In the genomic region with DNA sequence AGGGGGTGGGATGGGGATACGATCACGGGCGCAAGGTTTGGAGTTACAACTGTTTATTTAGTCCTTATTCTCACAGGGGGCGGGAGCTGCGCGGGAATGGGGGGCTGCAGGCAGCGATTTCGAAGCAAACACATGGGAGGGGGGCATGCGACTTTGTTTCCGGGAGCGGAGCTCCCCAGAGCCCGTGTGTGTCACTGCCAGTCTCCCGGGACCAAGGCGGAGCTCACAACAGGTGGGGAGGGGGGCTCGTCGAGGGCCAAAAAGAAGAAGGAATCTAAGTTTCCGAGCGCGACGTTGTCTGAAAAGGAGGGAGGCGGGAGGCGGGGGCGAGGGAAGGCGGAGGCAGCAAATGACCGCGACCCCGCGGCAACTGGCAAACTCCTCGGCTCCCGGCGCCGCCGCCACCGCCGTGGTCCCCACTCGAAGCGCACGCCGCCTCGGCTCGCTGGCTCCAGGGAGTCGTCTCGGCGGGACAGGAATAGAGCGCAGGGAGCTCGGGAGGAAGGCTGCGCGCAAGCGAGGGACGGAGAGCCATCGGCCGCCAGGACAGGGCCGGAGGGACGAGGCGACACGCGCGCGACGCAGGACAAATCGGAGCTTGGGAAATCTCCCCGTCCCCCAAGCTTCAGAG, we compare ENCODE assay signal across 1 cellular context.
TF ChIP-seq lines count a peak whose summit lies in the region.

No MANE protein-coding gene starts in this region.

TF ChIP-seq in HepG2, 621 proteins besides CTCF, POLR2A, EP300 and RAD21 (continued from another document):
- TF ChIP-seq, protein P1, sequence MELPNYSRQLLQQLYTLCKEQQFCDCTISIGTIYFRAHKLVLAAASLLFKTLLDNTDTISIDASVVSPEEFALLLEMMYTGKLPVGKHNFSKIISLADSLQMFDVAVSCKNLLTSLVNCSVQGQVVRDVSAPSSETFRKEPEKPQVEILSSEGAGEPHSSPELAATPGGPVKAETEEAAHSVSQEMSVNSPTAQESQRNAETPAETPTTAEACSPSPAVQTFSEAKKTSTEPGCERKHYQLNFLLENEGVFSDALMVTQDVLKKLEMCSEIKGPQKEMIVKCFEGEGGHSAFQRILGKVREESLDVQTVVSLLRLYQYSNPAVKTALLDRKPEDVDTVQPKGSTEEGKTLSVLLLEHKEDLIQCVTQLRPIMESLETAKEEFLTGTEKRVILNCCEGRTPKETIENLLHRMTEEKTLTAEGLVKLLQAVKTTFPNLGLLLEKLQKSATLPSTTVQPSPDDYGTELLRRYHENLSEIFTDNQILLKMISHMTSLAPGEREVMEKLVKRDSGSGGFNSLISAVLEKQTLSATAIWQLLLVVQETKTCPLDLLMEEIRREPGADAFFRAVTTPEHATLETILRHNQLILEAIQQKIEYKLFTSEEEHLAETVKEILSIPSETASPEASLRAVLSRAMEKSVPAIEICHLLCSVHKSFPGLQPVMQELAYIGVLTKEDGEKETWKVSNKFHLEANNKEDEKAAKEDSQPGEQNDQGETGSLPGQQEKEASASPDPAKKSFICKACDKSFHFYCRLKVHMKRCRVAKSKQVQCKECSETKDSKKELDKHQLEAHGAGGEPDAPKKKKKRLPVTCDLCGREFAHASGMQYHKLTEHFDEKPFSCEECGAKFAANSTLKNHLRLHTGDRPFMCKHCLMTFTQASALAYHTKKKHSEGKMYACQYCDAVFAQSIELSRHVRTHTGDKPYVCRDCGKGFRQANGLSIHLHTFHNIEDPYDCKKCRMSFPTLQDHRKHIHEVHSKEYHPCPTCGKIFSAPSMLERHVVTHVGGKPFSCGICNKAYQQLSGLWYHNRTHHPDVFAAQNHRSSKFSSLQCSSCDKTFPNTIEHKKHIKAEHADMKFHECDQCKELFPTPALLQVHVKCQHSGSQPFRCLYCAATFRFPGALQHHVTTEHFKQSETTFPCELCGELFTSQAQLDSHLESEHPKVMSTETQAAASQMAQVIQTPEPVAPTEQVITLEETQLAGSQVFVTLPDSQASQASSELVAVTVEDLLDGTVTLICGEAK (IDR thresholded peaks at IDR 0.05), result no peak
- TF ChIP-seq, protein P1 (CRISPR knock-in tag; IDR thresholded peaks at IDR 0.05), result peak; percentile 35; the same call in 1 of the 2 replicates
- TF ChIP-seq, protein P2, sequence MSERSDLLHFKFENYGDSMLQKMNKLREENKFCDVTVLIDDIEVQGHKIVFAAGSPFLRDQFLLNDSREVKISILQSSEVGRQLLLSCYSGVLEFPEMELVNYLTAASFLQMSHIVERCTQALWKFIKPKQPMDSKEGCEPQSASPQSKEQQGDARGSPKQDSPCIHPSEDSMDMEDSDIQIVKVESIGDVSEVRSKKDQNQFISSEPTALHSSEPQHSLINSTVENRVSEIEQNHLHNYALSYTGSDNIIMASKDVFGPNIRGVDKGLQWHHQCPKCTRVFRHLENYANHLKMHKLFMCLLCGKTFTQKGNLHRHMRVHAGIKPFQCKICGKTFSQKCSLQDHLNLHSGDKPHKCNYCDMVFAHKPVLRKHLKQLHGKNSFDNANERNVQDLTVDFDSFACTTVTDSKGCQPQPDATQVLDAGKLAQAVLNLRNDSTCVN (CRISPR knock-in tag; IDR thresholded peaks at IDR 0.05; ENCODE audit: borderline replicate concordance), result peak; percentile 49; the same call in 1 of the 2 replicates
- TF ChIP-seq JUNB (CRISPR knock-in tag; IDR thresholded peaks at IDR 0.05; ENCODE audit: borderline replicate concordance), result peak; percentile 57; the same call in 1 of the 2 replicates
- TF ChIP-seq SNRNP70 (IDR thresholded peaks at IDR 0.05; ENCODE audit: low read depth, low read length), result no peak
- TF ChIP-seq HOXA7 (CRISPR knock-in tag; IDR thresholded peaks at IDR 0.05), result peak; percentile 61; the same call in 1 of the 2 replicates
- no peak for TF ChIP-seq EEA1 (CRISPR knock-in tag; IDR thresholded peaks at IDR 0.05; ENCODE audit: borderline replicate concordance)
- no peak for TF ChIP-seq ZNF670 (CRISPR knock-in tag; IDR thresholded peaks at IDR 0.05; ENCODE audit: borderline replicate concordance)
- TF ChIP-seq RFXAP (CRISPR knock-in tag; IDR thresholded peaks at IDR 0.05; ENCODE audit: borderline replicate concordance), result no peak
- TF ChIP-seq ZNF605 (CRISPR knock-in tag; IDR thresholded peaks at IDR 0.05), result peak; percentile 65
- TF ChIP-seq ZNF335 (CRISPR knock-in tag; IDR thresholded peaks at IDR 0.05), result 0 out of 2 replicates have a peak, but pooled peaks have one; percentile 33
- peak; percentile 73 for TF ChIP-seq TAF1 (CRISPR knock-in tag; IDR thresholded peaks at IDR 0.05)
- TF ChIP-seq, protein P3, sequence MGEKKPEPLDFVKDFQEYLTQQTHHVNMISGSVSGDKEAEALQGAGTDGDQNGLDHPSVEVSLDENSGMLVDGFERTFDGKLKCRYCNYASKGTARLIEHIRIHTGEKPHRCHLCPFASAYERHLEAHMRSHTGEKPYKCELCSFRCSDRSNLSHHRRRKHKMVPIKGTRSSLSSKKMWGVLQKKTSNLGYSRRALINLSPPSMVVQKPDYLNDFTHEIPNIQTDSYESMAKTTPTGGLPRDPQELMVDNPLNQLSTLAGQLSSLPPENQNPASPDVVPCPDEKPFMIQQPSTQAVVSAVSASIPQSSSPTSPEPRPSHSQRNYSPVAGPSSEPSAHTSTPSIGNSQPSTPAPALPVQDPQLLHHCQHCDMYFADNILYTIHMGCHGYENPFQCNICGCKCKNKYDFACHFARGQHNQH (CRISPR knock-in tag; IDR thresholded peaks at IDR 0.05), result peak; percentile 57; the same call in 1 of the 2 replicates
- 0 out of 2 replicates have a peak, but pooled peaks have one; percentile 50 for TF ChIP-seq ZNF343 (CRISPR knock-in tag; IDR thresholded peaks at IDR 0.05)
- TF ChIP-seq NCOA1 (CRISPR knock-in tag; IDR thresholded peaks at IDR 0.05), result peak; percentile 25; the same call in 1 of the 2 replicates
- peak; percentile 53; the same call in 1 of the 2 replicates for TF ChIP-seq ZBTB7A (CRISPR knock-in tag; IDR thresholded peaks at IDR 0.05)
- no peak for TF ChIP-seq ZNF17 (CRISPR knock-in tag; IDR thresholded peaks at IDR 0.05)
- TF ChIP-seq NR2F1 (CRISPR knock-in tag; IDR thresholded peaks at IDR 0.05), result no peak
- no peak for TF ChIP-seq ZNF589 (CRISPR knock-in tag; conservative IDR thresholded peaks at IDR 0.05)
- no peak for TF ChIP-seq ZFP36L2 (CRISPR knock-in tag; IDR thresholded peaks at IDR 0.05)
- TF ChIP-seq ZNF451 (CRISPR knock-in tag; IDR thresholded peaks at IDR 0.05), result 0 out of 2 replicates have a peak, but pooled peaks have one; percentile 18
- 0 out of 2 replicates have a peak, but pooled peaks have one; percentile 37 for TF ChIP-seq MXD4 (CRISPR knock-in tag; IDR thresholded peaks at IDR 0.05)
- TF ChIP-seq MYC (CRISPR knock-in tag; IDR thresholded peaks at IDR 0.05; ENCODE audit: borderline replicate concordance), result peak; percentile 54; the same call in 1 of the 2 replicates
- peak; percentile 65; the same call in 1 of the 2 replicates for TF ChIP-seq GPN1 (CRISPR knock-in tag; IDR thresholded peaks at IDR 0.05; ENCODE audit: borderline replicate concordance)
- TF ChIP-seq GFI1 (CRISPR knock-in tag; IDR thresholded peaks at IDR 0.05; ENCODE audit: borderline replicate concordance), result 0 out of 2 replicates have a peak, but pooled peaks have one; percentile 34
- 0 out of 2 replicates have a peak, but pooled peaks have one; percentile 51 for TF ChIP-seq ZNF879 (CRISPR knock-in tag; IDR thresholded peaks at IDR 0.05)
- TF ChIP-seq ELF3 (CRISPR knock-in tag; IDR thresholded peaks at IDR 0.05), result peak; percentile 50
- TF ChIP-seq, protein P4, sequence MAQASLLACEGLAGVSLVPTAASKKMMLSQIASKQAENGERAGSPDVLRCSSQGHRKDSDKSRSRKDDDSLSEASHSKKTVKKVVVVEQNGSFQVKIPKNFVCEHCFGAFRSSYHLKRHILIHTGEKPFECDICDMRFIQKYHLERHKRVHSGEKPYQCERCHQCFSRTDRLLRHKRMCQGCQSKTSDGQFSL (CRISPR knock-in tag; IDR thresholded peaks at IDR 0.05), result no peak
- TF ChIP-seq NONO (IDR thresholded peaks at IDR 0.05), result no peak
- peak; percentile 84 for TF ChIP-seq NONO (CRISPR knock-in tag; conservative IDR thresholded peaks at IDR 0.05)
- no peak for TF ChIP-seq RORA (CRISPR knock-in tag; IDR thresholded peaks at IDR 0.05)
- peak; percentile 93 for TF ChIP-seq PATZ1 (CRISPR knock-in tag; IDR thresholded peaks at IDR 0.05)
- 0 out of 2 replicates have a peak, but pooled peaks have one; percentile 44 for TF ChIP-seq ZBTB34 (CRISPR knock-in tag; IDR thresholded peaks at IDR 0.05)
- peak; percentile 11; the same call in 1 of the 2 replicates for TF ChIP-seq ELF1 (CRISPR knock-in tag; IDR thresholded peaks at IDR 0.05)
